Comparison of ENCODE assay signal across 17 cellular contexts in genomic region chr18:3224223-3224622, GRCh38. TPM values are rescaled to one million over a fixed set of nuclear protein-coding genes. Genes with fewer than 3 reads are reported as not detected.
"Had no signal": no experiment of that assay in that cellular context is flagged by ENCODE, and none has a peak within 500 bp of the region (broad histone marks: within the 10 kb centered on the region; RNA-seq: fewer than 3 reads in every experiment).

No MANE protein-coding gene starts in this region.

- H3K27me3 Mint-ChIP-seq: naive B cell had no signal

- H3K36me3 Mint-ChIP-seq: naive B cell had no signal

- H3K4me3 Mint-ChIP-seq: endodermal cell, naive B cell, nephron had no signal

- H3K9me3 ChIP-seq: stomach, thoracic aorta, transverse colon had no signal

- H3K27me3 ChIP-seq: stomach, transverse colon had no signal

- H3K27ac ChIP-seq: coronary artery, stomach, thoracic aorta, transverse colon had no signal

- H3K9me3 Mint-ChIP-seq: endodermal cell, naive B cell, nephron had no signal

- DNase-seq: effector CD4-positive, alpha-beta T cell; endodermal cell; erythroblast; islet precursor cell; mesendoderm; naive B cell; occipital lobe; small intestine; stimulated activated CD4-positive, alpha-beta T cell treated with anti-CD3 and anti-CD28 coated beads, Interleukin-12 subunit alpha, Interleukin-12 subunit beta, amount 100 ng/mL, for 4 hours; stimulated activated naive CD4-positive, alpha-beta T cell; stomach; substantia nigra; transverse colon had no signal

- H3K4me3 ChIP-seq: coronary artery, stomach, thoracic aorta, transverse colon had no signal

- H3K36me3 ChIP-seq: stomach, thoracic aorta, transverse colon had no signal

- H3K27ac Mint-ChIP-seq: endodermal cell, nephron had no signal

- H3K4me1 Mint-ChIP-seq: naive B cell had no signal

RNA-seq across cellular contexts. Expression of gene MYOM1, which starts 4.5 kb away (rescaled TPM):
- total RNA-seq: endothelial cell of umbilical vein had no signal
